Comparison of ENCODE assay signal across 14 cellular contexts in genomic region chr16:24920568-24920967, GRCh38.
DNase-seq lines count a peak whose midpoint lies in the region; ATAC-seq and TF ChIP-seq lines count a peak whose summit lies in the region.
"Had no signal": no experiment of that assay in that cellular context is flagged by ENCODE, and none has a peak within 500 bp of the region (broad histone marks: within the 10 kb centered on the region; RNA-seq: fewer than 3 reads in every experiment).

No MANE protein-coding gene starts in this region.

- intact Hi-C loops in CD14-positive monocyte (cut with micrococcal nuclease): no loop called here

- POLR2A ChIA-PET in CD8-positive, alpha-beta memory T cell (lab: Charles Lee): no interaction called here

- TF ChIP-seq CTCF in endothelial cell (IDR thresholded peaks at IDR 0.05; ENCODE audit: unreplicated experiment): no peak
- TF ChIP-seq CTCF in CD14-positive monocyte (IDR thresholded peaks at IDR 0.05): no peak

- no peaks in the 10 kb centered on the region for H3K9me3 ChIP-seq in CD8-positive, alpha-beta memory T cell (ENCODE audit: low read length)
- H3K9me3 ChIP-seq: Caco-2 had no signal

- peak overlapping the region in 7 of 8 donors; percentile 4 to 88 (median 54) for H3K27ac Mint-ChIP-seq in CD8-positive, alpha-beta memory T cell
- peak overlapping the region in 2 of 3 donors; percentile 32 to 33 for H3K27ac Mint-ChIP-seq in IgD-negative memory B cell
- peak overlapping the region; percentile 36 for H3K27ac Mint-ChIP-seq in endothelial cell (ENCODE audit: unreplicated experiment)
- peak overlapping the region; percentile 8 for H3K27ac Mint-ChIP-seq in stimulated activated effector memory CD8-positive, alpha-beta T cell treated with anti-CD3 and anti-CD28 coated beads, Interleukin-12 subunit alpha, Interleukin-12 subunit beta, amount 100 ng/mL, for 72 hours
- H3K27ac Mint-ChIP-seq in CD14-positive monocyte: peak overlapping the region in 2 of 7 donors; percentile 50 to 57

- ATAC-seq in stimulated activated effector memory CD8-positive, alpha-beta T cell treated with anti-CD3 and anti-CD28 coated beads, Interleukin-12 subunit alpha, Interleukin-12 subunit beta, amount 100 ng/mL, for 72 hours: no peak
- ATAC-seq in GM18502 (IDR thresholded peaks at IDR 0.05; ENCODE audit: poor library complexity, unreplicated experiment) (no peak), HG03342 (IDR thresholded peaks at IDR 0.05; ENCODE audit: unreplicated experiment) (no peak)
- ATAC-seq: Right ventricle myocardium inferior had no signal

- H3K36me3 ChIP-seq in CD8-positive, alpha-beta memory T cell (ENCODE audit: insufficient read depth, low read length): peaks cover 19% of the 10 kb centered on the region

- no peaks in the 10 kb centered on the region for H3K4me1 ChIP-seq in CD8-positive, alpha-beta memory T cell (ENCODE audit: insufficient read depth, low read length)
- H3K4me1 ChIP-seq: Caco-2 had no signal

- peaks cover 19 to 26% (median 23%) of the 10 kb centered on the region in 3 donors for H3K4me1 Mint-ChIP-seq in CD8-positive, alpha-beta memory T cell
- H3K4me1 Mint-ChIP-seq in IgD-negative memory B cell (peaks cover 0 to 9% (median 0%) of the 10 kb centered on the region in 3 donors), endothelial cell (ENCODE audit: unreplicated experiment) (no peaks in the 10 kb centered on the region), CD14-positive monocyte (no peaks in the 10 kb centered on the region)
- peaks cover 26% of the 10 kb centered on the region for H3K4me1 Mint-ChIP-seq in stimulated activated effector memory CD8-positive, alpha-beta T cell treated with anti-CD3 and anti-CD28 coated beads, Interleukin-12 subunit alpha, Interleukin-12 subunit beta, amount 100 ng/mL, for 72 hours

- no peak overlapping the region for H3K27ac ChIP-seq in CD8-positive, alpha-beta memory T cell (ENCODE audit: low read depth, low read length)

- H3K4me3 Mint-ChIP-seq in CD8-positive, alpha-beta memory T cell: peak overlapping the region in 3 of 7 donors; percentile 33 to 73 (median 71)
- H3K4me3 Mint-ChIP-seq in IgD-negative memory B cell: no peak overlapping the region
- no peak overlapping the region for H3K4me3 Mint-ChIP-seq in endothelial cell (ENCODE audit: unreplicated experiment)
- H3K4me3 Mint-ChIP-seq in stimulated activated effector memory CD8-positive, alpha-beta T cell treated with anti-CD3 and anti-CD28 coated beads, Interleukin-12 subunit alpha, Interleukin-12 subunit beta, amount 100 ng/mL, for 72 hours: no peak overlapping the region
- H3K4me3 Mint-ChIP-seq in CD14-positive monocyte: no peak overlapping the region

- peaks cover 8 to 69% (median 14%) of the 10 kb centered on the region in 3 donors for H3K36me3 Mint-ChIP-seq in CD8-positive, alpha-beta memory T cell
- H3K36me3 Mint-ChIP-seq in IgD-negative memory B cell (peaks cover 17% of the 10 kb centered on the region), endothelial cell (ENCODE audit: low read depth, unreplicated experiment) (peaks cover 29% of the 10 kb centered on the region), CD14-positive monocyte (peaks cover 59 to 81% of the 10 kb centered on the region in 2 donors)
- peaks cover 45% of the 10 kb centered on the region for H3K36me3 Mint-ChIP-seq in stimulated activated effector memory CD8-positive, alpha-beta T cell treated with anti-CD3 and anti-CD28 coated beads, Interleukin-12 subunit alpha, Interleukin-12 subunit beta, amount 100 ng/mL, for 72 hours

- H3K27me3 Mint-ChIP-seq in CD8-positive, alpha-beta memory T cell: no peaks in the 10 kb centered on the region
- H3K27me3 Mint-ChIP-seq in IgD-negative memory B cell (no peaks in the 10 kb centered on the region), endothelial cell (ENCODE audit: unreplicated experiment) (peaks cover 5% of the 10 kb centered on the region), CD14-positive monocyte (ENCODE audit: low read depth in 3 of 3) (peaks cover 0 to 5% (median 0%) of the 10 kb centered on the region in 3 donors)

- no peaks in the 10 kb centered on the region for H3K9me3 Mint-ChIP-seq in CD8-positive, alpha-beta memory T cell
- H3K9me3 Mint-ChIP-seq in IgD-negative memory B cell (no peaks in the 10 kb centered on the region), endothelial cell (ENCODE audit: unreplicated experiment) (no peaks in the 10 kb centered on the region), CD14-positive monocyte (peaks cover 0 to 2% (median 0%) of the 10 kb centered on the region in 7 donors)
- H3K9me3 Mint-ChIP-seq in stimulated activated effector memory CD8-positive, alpha-beta T cell treated with anti-CD3 and anti-CD28 coated beads, Interleukin-12 subunit alpha, Interleukin-12 subunit beta, amount 100 ng/mL, for 72 hours: no peaks in the 10 kb centered on the region

- CTCF ChIA-PET in CD8-positive, alpha-beta memory T cell (lab: Charles Lee): interaction anchor here (1.2 kb wide), 1 partner anchor 12 kb away, joined by 3 read pairs; no protein-coding TSS in a partner anchor

- DNase-seq in CD8-positive, alpha-beta memory T cell: no peak
- DNase-seq in endothelial cell (ENCODE audit: low spot score) (no peak), CD14-positive monocyte (ENCODE audit: low spot score) (no peak)
- no peak for DNase-seq in stimulated activated effector memory CD8-positive, alpha-beta T cell treated with anti-CD3 and anti-CD28 coated beads, Interleukin-12 subunit alpha, Interleukin-12 subunit beta, amount 100 ng/mL, for 72 hours (ENCODE audit: low spot score in 2 of 2)
- DNase-seq: ACHN, Caco-2, GDM1, KG1, NCI-H1105 treated with DMSO at 0.1 percent for 48 hours, NCI-H1694 treated with DMSO at 0.1 percent for 48 hours had no signal

- no peak overlapping the region for H3K4me3 ChIP-seq in CD8-positive, alpha-beta memory T cell (ENCODE audit: low read length)

- H3K27me3 ChIP-seq in CD8-positive, alpha-beta memory T cell (ENCODE audit: insufficient read depth, low read length, poor library complexity, severe bottlenecking): no peaks in the 10 kb centered on the region
